6 cellular contexts compared by ENCODE assay signal in the genomic region with DNA sequence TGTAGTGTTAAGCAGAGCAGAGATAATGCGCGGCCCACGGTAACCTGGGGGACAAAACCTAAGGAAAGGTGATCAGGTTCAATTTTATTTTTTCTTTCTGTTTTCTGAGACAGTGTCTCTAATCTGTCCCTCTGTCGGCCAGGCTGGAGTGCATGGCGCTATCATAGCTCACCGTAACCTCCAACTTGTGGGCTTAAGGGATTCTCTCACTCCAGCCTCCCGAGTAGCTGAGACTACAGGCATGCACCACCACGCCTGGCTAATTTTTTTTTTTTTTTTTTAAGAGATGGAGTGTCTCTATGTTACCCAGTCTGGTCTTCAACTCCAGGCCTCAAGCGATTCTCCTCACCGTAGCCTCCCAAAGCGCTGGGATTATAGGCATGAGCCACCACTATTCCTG. TPM values are rescaled to one million over a fixed set of nuclear protein-coding genes. Genes with fewer than 3 reads are reported as not detected.
A peak's percentile ranks its signal among the peaks of the same experiment; 100 is the strongest.
DNase-seq lines count a peak whose midpoint lies in the region; ATAC-seq, FAIRE-seq and TF ChIP-seq lines count a peak whose summit lies in the region.

No MANE protein-coding gene starts in this region.

- TF ChIP-seq CTCF in GM12864 (IDR thresholded peaks at IDR 0.05; ENCODE audit: low read depth, low read length, missing control alignments) (no peak), GM12878 (IDR thresholded peaks at IDR 0.05 in 2 of 3, conservative IDR thresholded peaks at IDR 0.05 in 1 of 3; ENCODE audit: control insufficient read depth in 2 of 3, extremely low read depth in 1 of 3, insufficient read depth in 1 of 3, low read depth in 3 of 3, low read length in 3 of 3) (no peak), natural killer cell (IDR thresholded peaks at IDR 0.05) (no peak)

- H3K9me3 Mint-ChIP-seq in natural killer cell, result no peaks in the 10 kb centered on the region

- H3K9me3 ChIP-seq in GM12878 (replicated peaks; ENCODE audit: control insufficient read depth, insufficient read depth, low read length), result no peaks in the 10 kb centered on the region

- SMC1A ChIA-PET in GM12878 (lab: Charles Lee; ENCODE audit: uncharacterized antibody, unreplicated experiment), result no interaction called here

- no peak overlapping the region for H3K27ac Mint-ChIP-seq in natural killer cell

- ATAC-seq in GM12878, result no peak
- ATAC-seq in natural killer cell, result no peak

- no peaks in the 10 kb centered on the region for H3K36me3 Mint-ChIP-seq in natural killer cell

- H3K4me1 ChIP-seq in GM12878 (ENCODE audit: control insufficient read depth, insufficient read depth, low read length), result no peaks in the 10 kb centered on the region

- H3K36me3 ChIP-seq in GM12878 (ENCODE audit: control insufficient read depth in 2 of 2, insufficient read depth in 2 of 2, low read length in 1 of 2), result no peaks in the 10 kb centered on the region

- H3K27me3 ChIP-seq in GM12878 (replicated peaks in 1 of 2; ENCODE audit: control insufficient read depth in 2 of 2, insufficient read depth in 2 of 2, low read length in 1 of 2), result peaks cover 2 to 7% of the 10 kb centered on the region in 2 experiments; a peak in 2 of 4 replicates

- no peaks in the 10 kb centered on the region for H4K20me1 ChIP-seq in GM12878 (ENCODE audit: control insufficient read depth, insufficient read depth)

- H3K9ac ChIP-seq in GM12878 (ENCODE audit: control insufficient read depth, insufficient read depth, low read length), result no peak overlapping the region

- BruUV-seq in GM12878 (replicated peaks; lab: Mats Ljungman, UMichigan), result no TSS peak

- H3K4me2 ChIP-seq in GM12878 (ENCODE audit: control insufficient read depth, insufficient read depth), result peak overlapping the region; percentile 59; the same call in 1 of the 2 replicates

- H3K27ac ChIP-seq in GM12878 (ENCODE audit: control insufficient read depth, insufficient read depth), result no peak overlapping the region

- no peak for DNase-seq in GM12864 (ENCODE audit: low read depth)
- no peak for DNase-seq in GM12878 (ENCODE audit: low read depth, low spot score)
- no peak for DNase-seq in natural killer cell
- DNase-seq in NOMO-1 treated with DMSO at 0.1 percent for 48 hours (lab: John Stamatoyannopoulos, UW; ENCODE audit: unreplicated experiment), result no peak
- DNase-seq in NCI-H510A (lab: John Stamatoyannopoulos, UW), result no peak
- no peak for DNase-seq in effector CD8-positive, alpha-beta T cell (lab: John Stamatoyannopoulos, UW)

- H3K4me3 ChIP-seq in GM12864 (ENCODE audit: low read depth, low read length), result peak overlapping the region; percentile 68; the same call in 1 of the 2 replicates
- peak overlapping the region; percentile 73; the same call in 1 of the 2 replicates for H3K4me3 ChIP-seq in GM12878

- 52% methylated on average over 11 of the region's 11 CpGs for WGBS in GM12878 (ENCODE audit: insufficient coverage, insufficient replicate concordance, low lambda C conversion rate, missing lambda C conversion rate)

- peaks cover 4 to 12% of the 10 kb centered on the region in 2 donors for H3K4me1 Mint-ChIP-seq in natural killer cell

- H3K79me2 ChIP-seq in GM12878 (ENCODE audit: control insufficient read depth, insufficient read depth, low read length), result no peaks in the 10 kb centered on the region

- POLR2A ChIA-PET in GM12878 (lab: Charles Lee), result interaction anchor here (0.6 kb wide), 1 partner anchor 179 kb away, joined by 3 read pairs; the partner anchor contains the start of gene PDZK1

- peak overlapping the region; percentile 52 for H3K4me3 Mint-ChIP-seq in natural killer cell

- RAD21 ChIA-PET in GM12878 (lab: Charles Lee; ENCODE audit: unreplicated experiment), result interaction anchor here (0.6 kb wide), 1 partner anchor 27 kb away, joined by 3 read pairs; no protein-coding TSS in a partner anchor

- TF ChIP-seq POLR2A in GM12878 (IDR thresholded peaks at IDR 0.05; ENCODE audit: low read depth, low read length), result no peak

- in situ Hi-C loops in GM12878 (cut with MboI), result no loop called here

- CTCF ChIA-PET in GM12878 (lab: Yijun Ruan, JAX), result interaction anchor here (0.6 to 2.7 kb wide), 5 partner anchors 24 to 45 kb away, joined by 3 to 9 read pairs (median 6); partner anchors contain the start of genes ITGA10, NUDT17 and PIAS3

- no peak for TF ChIP-seq RAD21 in GM12878 (IDR thresholded peaks at IDR 0.05; ENCODE audit: insufficient read depth, low read depth, low read length)

- no peak overlapping the region for H2AFZ ChIP-seq in GM12878 (ENCODE audit: control insufficient read depth, low read depth, low read length)

- TF ChIP-seq EP300 in GM12878 (IDR thresholded peaks at IDR 0.05; ENCODE audit: borderline replicate concordance in 1 of 2, control insufficient read depth in 1 of 2, low read depth in 2 of 2, low read length in 2 of 2), result no peak

- intact Hi-C loops in GM12878 (cut with micrococcal nuclease; ENCODE audit: unreplicated experiment) (no loop called here), natural killer cell (cut with micrococcal nuclease) (no loop called here)

- no peak for FAIRE-seq in GM12878 (lab: Jason Lieb, UNC)

- H3K27me3 Mint-ChIP-seq in natural killer cell (ENCODE audit: low read depth in 2 of 2), result peaks cover 10 to 16% of the 10 kb centered on the region in 2 donors

RNA-seq across cellular contexts. Expression of gene ANKRD35, which starts 0.7 kb away (rescaled TPM):
- total RNA-seq in GM12878 (2013; cell fraction: nucleolus; rRNA removed), result not detected in 2 replicates
- total RNA-seq in GM12878 (2014; rRNA removed) (not detected in 2 replicates), GM12878 (2014; rRNA removed; fragmentation: Illumina TruSeq; extraction: Trizol) (not detected in 2 replicates), GM12878 (2021) (0.08 TPM in 1 of 2 replicates, not detected in the other), natural killer cell (under 1 TPM; 0.14 to 0.23 (median 0.23) TPM)
- not detected for polyA plus RNA-seq in GM12878 (2011; ENCODE audit: low read depth)
- polyA plus RNA-seq in GM12878 (2011; rRNA removed) (0.01 TPM in 1 of 2 replicates, not detected in the other), GM12878 (2014; fragmentation: Illumina TruSeq; extraction: Trizol) (not detected in 2 replicates), GM12878 (2014; fragmentation: Nextera tagmentation; extraction: Ambion mirVana) (not detected), GM12878 (2014; rRNA removed) (not detected in 2 replicates), GM12878 (2016; fragmentation: Nextera tagmentation; extraction: Ambion mirVana) (not detected)
- polyA plus RNA-seq in GM12878 (2011; cell fraction: cytosol; rRNA removed), result not detected in 2 replicates
- polyA plus RNA-seq in GM12878 (2011; cell fraction: nucleus; rRNA removed), result 0.04 TPM in 1 of 2 replicates, not detected in the other
- polyA plus RNA-seq in GM12878 (2012), result not detected in 2 replicates
- polyA minus RNA-seq in GM12878 (2011; rRNA and poly(A)+ RNA removed), result 0.10 TPM in 1 of 2 replicates, not detected in the other
- polyA minus RNA-seq in GM12878 (2011; cell fraction: cytosol; rRNA and poly(A)+ RNA removed), result not detected in 2 replicates
- not detected in 2 replicates for polyA minus RNA-seq in GM12878 (2011; cell fraction: nucleus; rRNA and poly(A)+ RNA removed)

RNA-seq across cellular contexts. Expression of gene ITGA10, which starts 23.5 kb away (rescaled TPM):
- total RNA-seq in GM12878 (2013; cell fraction: nucleolus; rRNA removed), result 1.1 and 1.5 TPM in 2 replicates
- total RNA-seq in GM12878 (2014; rRNA removed), result 0.22 and 0.51 TPM in 2 replicates
- total RNA-seq in GM12878 (2014; rRNA removed; fragmentation: Illumina TruSeq; extraction: Trizol), result 0.18 and 0.28 TPM in 2 replicates
- total RNA-seq in GM12878 (2021), result 0.49 and 0.53 TPM in 2 replicates
- 0.13 TPM for polyA plus RNA-seq in GM12878 (2011; ENCODE audit: low read depth)
- 0.30 and 0.46 TPM in 2 replicates for polyA plus RNA-seq in GM12878 (2011; rRNA removed)
- 0.28 and 0.43 TPM in 2 replicates for polyA plus RNA-seq in GM12878 (2011; cell fraction: cytosol; rRNA removed)
- 3.1 and 4.3 TPM in 2 replicates for polyA plus RNA-seq in GM12878 (2011; cell fraction: nucleus; rRNA removed)
- 0.25 and 0.51 TPM in 2 replicates for polyA plus RNA-seq in GM12878 (2012)
- 0.16 and 0.43 TPM in 2 replicates for polyA plus RNA-seq in GM12878 (2014; fragmentation: Illumina TruSeq; extraction: Trizol)
- under 1 TPM; 0.02 to 0.16 TPM for polyA plus RNA-seq in GM12878 (2014; fragmentation: Nextera tagmentation; extraction: Ambion mirVana)
- 0.46 and 0.78 TPM in 2 replicates for polyA plus RNA-seq in GM12878 (2014; rRNA removed)
- under 1 TPM; 0.36 to 0.39 TPM for polyA plus RNA-seq in GM12878 (2016; fragmentation: Nextera tagmentation; extraction: Ambion mirVana)
- 0.26 and 0.37 TPM in 2 replicates for polyA minus RNA-seq in GM12878 (2011; rRNA and poly(A)+ RNA removed)
- not detected in 2 replicates for polyA minus RNA-seq in GM12878 (2011; cell fraction: cytosol; rRNA and poly(A)+ RNA removed)
- polyA minus RNA-seq in GM12878 (2011; cell fraction: nucleus; rRNA and poly(A)+ RNA removed), result 0.48 and 0.77 TPM in 2 replicates
- 1 to 10 TPM in 2 of 3 donors, under 1 TPM in 1; 0.61 to 1.7 (median 1.1) TPM for total RNA-seq in natural killer cell

RNA-seq across cellular contexts. Expression of gene PIAS3, which starts 27.5 kb away (rescaled TPM):
- 22.8 and 27.5 TPM in 2 replicates for total RNA-seq in GM12878 (2013; cell fraction: nucleolus; rRNA removed)
- total RNA-seq in GM12878 (2014; rRNA removed) (8.1 and 8.4 TPM in 2 replicates), GM12878 (2014; rRNA removed; fragmentation: Illumina TruSeq; extraction: Trizol) (4.5 and 5.3 TPM in 2 replicates), GM12878 (2021) (9.7 and 10.1 TPM in 2 replicates), natural killer cell (10 to 100 TPM; 40.1 to 53.3 (median 51.0) TPM)
- polyA plus RNA-seq in GM12878 (2011; ENCODE audit: low read depth), result 11.7 TPM
- polyA plus RNA-seq in GM12878 (2011; rRNA removed) (7.0 and 11.1 TPM in 2 replicates), GM12878 (2014; fragmentation: Illumina TruSeq; extraction: Trizol) (11.8 and 14.9 TPM in 2 replicates), GM12878 (2014; fragmentation: Nextera tagmentation; extraction: Ambion mirVana) (1 to 10 TPM in 1 of 2 experiments, under 1 TPM in 1; 0.85 to 1.6 TPM), GM12878 (2014; rRNA removed) (11.5 and 12.1 TPM in 2 replicates), GM12878 (2016; fragmentation: Nextera tagmentation; extraction: Ambion mirVana) (10 to 100 TPM; 11.4 to 13.4 TPM)
- polyA plus RNA-seq in GM12878 (2011; cell fraction: cytosol; rRNA removed), result 14.7 and 19.6 TPM in 2 replicates
- 43.0 and 45.5 TPM in 2 replicates for polyA plus RNA-seq in GM12878 (2011; cell fraction: nucleus; rRNA removed)
- 14.7 and 15.2 TPM in 2 replicates for polyA plus RNA-seq in GM12878 (2012)
- polyA minus RNA-seq in GM12878 (2011; rRNA and poly(A)+ RNA removed), result 7.8 and 11.5 TPM in 2 replicates
- 5.3 and 6.1 TPM in 2 replicates for polyA minus RNA-seq in GM12878 (2011; cell fraction: cytosol; rRNA and poly(A)+ RNA removed)
- 9.1 and 15.8 TPM in 2 replicates for polyA minus RNA-seq in GM12878 (2011; cell fraction: nucleus; rRNA and poly(A)+ RNA removed)

RNA-seq across cellular contexts. Expression of gene PEX11B, which starts 32.1 kb away (rescaled TPM):
- total RNA-seq in GM12878 (2013; cell fraction: nucleolus; rRNA removed), result 15.8 and 16.2 TPM in 2 replicates
- total RNA-seq in GM12878 (2014; rRNA removed) (26.7 and 30.9 TPM in 2 replicates), GM12878 (2014; rRNA removed; fragmentation: Illumina TruSeq; extraction: Trizol) (24.9 TPM in 2 replicates), GM12878 (2021) (31.1 and 33.2 TPM in 2 replicates), natural killer cell (10 to 100 TPM; 20.6 to 26.0 (median 24.9) TPM)
- polyA plus RNA-seq in GM12878 (2011; ENCODE audit: low read depth), result 14.2 TPM
- polyA plus RNA-seq in GM12878 (2011; rRNA removed) (129 and 132 TPM in 2 replicates), GM12878 (2014; fragmentation: Illumina TruSeq; extraction: Trizol) (36.6 and 42.2 TPM in 2 replicates), GM12878 (2014; fragmentation: Nextera tagmentation; extraction: Ambion mirVana) (10 to 100 TPM; 44.8 to 69.4 TPM), GM12878 (2014; rRNA removed) (27.6 and 30.9 TPM in 2 replicates), GM12878 (2016; fragmentation: Nextera tagmentation; extraction: Ambion mirVana) (10 to 100 TPM; 48.0 to 52.9 TPM)
- polyA plus RNA-seq in GM12878 (2011; cell fraction: cytosol; rRNA removed), result 47.9 and 48.2 TPM in 2 replicates
- polyA plus RNA-seq in GM12878 (2011; cell fraction: nucleus; rRNA removed), result 30.1 TPM in 2 replicates
- polyA plus RNA-seq in GM12878 (2012), result 26.7 and 31.4 TPM in 2 replicates
- 33.9 and 34.6 TPM in 2 replicates for polyA minus RNA-seq in GM12878 (2011; rRNA and poly(A)+ RNA removed)
- 16.7 and 27.6 TPM in 2 replicates for polyA minus RNA-seq in GM12878 (2011; cell fraction: cytosol; rRNA and poly(A)+ RNA removed)
- 6.8 and 10.9 TPM in 2 replicates for polyA minus RNA-seq in GM12878 (2011; cell fraction: nucleus; rRNA and poly(A)+ RNA removed)

RNA-seq across cellular contexts. Expression of gene RBM8A, which starts 40.9 kb away (rescaled TPM):
- 58.4 and 59.3 TPM in 2 replicates for total RNA-seq in GM12878 (2013; cell fraction: nucleolus; rRNA removed)
- total RNA-seq in GM12878 (2014; rRNA removed), result 110 and 125 TPM in 2 replicates
- 200 and 230 TPM in 2 replicates for total RNA-seq in GM12878 (2014; rRNA removed; fragmentation: Illumina TruSeq; extraction: Trizol)
- total RNA-seq in GM12878 (2021), result 176 and 180 TPM in 2 replicates
- polyA plus RNA-seq in GM12878 (2011; ENCODE audit: low read depth), result 152 TPM
- polyA plus RNA-seq in GM12878 (2011; rRNA removed), result 235 and 289 TPM in 2 replicates
- polyA plus RNA-seq in GM12878 (2011; cell fraction: cytosol; rRNA removed), result 105 and 181 TPM in 2 replicates
- polyA plus RNA-seq in GM12878 (2011; cell fraction: nucleus; rRNA removed), result 93.6 and 102 TPM in 2 replicates
- 135 and 182 TPM in 2 replicates for polyA plus RNA-seq in GM12878 (2012)
- polyA plus RNA-seq in GM12878 (2014; fragmentation: Illumina TruSeq; extraction: Trizol), result 191 and 262 TPM in 2 replicates
- polyA plus RNA-seq in GM12878 (2014; fragmentation: Nextera tagmentation; extraction: Ambion mirVana), result 1,000 to 10,000 TPM in 1 of 2 experiments, 100 to 1,000 TPM in 1; 665 to 1,248 TPM
- 178 and 198 TPM in 2 replicates for polyA plus RNA-seq in GM12878 (2014; rRNA removed)
- 100 to 1,000 TPM; 401 to 406 TPM for polyA plus RNA-seq in GM12878 (2016; fragmentation: Nextera tagmentation; extraction: Ambion mirVana)
- 48.9 and 76.3 TPM in 2 replicates for polyA minus RNA-seq in GM12878 (2011; rRNA and poly(A)+ RNA removed)
- 38.2 and 49.3 TPM in 2 replicates for polyA minus RNA-seq in GM12878 (2011; cell fraction: cytosol; rRNA and poly(A)+ RNA removed)
- 31.9 and 40.9 TPM in 2 replicates for polyA minus RNA-seq in GM12878 (2011; cell fraction: nucleus; rRNA and poly(A)+ RNA removed)
- 100 to 1,000 TPM; 172 to 204 (median 200) TPM for total RNA-seq in natural killer cell
